ENCODE assay signal across 5 cellular contexts in genomic region chr16:80287674-80288073, GRCh38.
"Had no signal": no experiment of that assay in that cellular context is flagged by ENCODE, and none has a peak within 500 bp of the region (broad histone marks: within the 10 kb centered on the region; RNA-seq: fewer than 3 reads in every experiment).

No MANE protein-coding gene starts in this region.

- H3K4me2 ChIP-seq: GM23338 had no signal

- DNase-seq: H9, HCEC 1CT, IMR-90 had no signal

- H2AFZ ChIP-seq: GM23338 had no signal

- ATAC-seq: GM23338, K562 had no signal

- H3K4me3 ChIP-seq: GM23338, K562 had no signal
